8 cellular contexts compared by ENCODE assay signal in genomic region chr12:119669744-119670472, GRCh38. TPM values are rescaled to one million over a fixed set of nuclear protein-coding genes. Genes with fewer than 3 reads are reported as not detected.
DNase-seq lines count a peak whose midpoint lies in the region; ATAC-seq and TF ChIP-seq lines count a peak whose summit lies in the region.

No MANE protein-coding gene starts in this region.

- H3K27ac Mint-ChIP-seq in chondrocyte (ENCODE audit: unreplicated experiment), result no peak overlapping the region
- H3K27ac Mint-ChIP-seq in nephron progenitor cell, result peak overlapping the region; percentile 41

- DNase-seq in DMS 273 (lab: John Stamatoyannopoulos, UW; ENCODE audit: unreplicated experiment), result peak; percentile 52
- peak; percentile 78 for DNase-seq in NCI-H2196 (lab: John Stamatoyannopoulos, UW; ENCODE audit: unreplicated experiment)
- DNase-seq in chondrocyte (ENCODE audit: low spot score), result no peak
- no peak for DNase-seq in nephron progenitor cell
- DNase-seq in hypothalamus (lab: John Stamatoyannopoulos, UW), result no peak
- DNase-seq in NCI-H748 treated with DMSO at 0.1 percent for 48 hours (lab: John Stamatoyannopoulos, UW), result no peak
- DNase-seq in stimulated activated naive CD4-positive, alpha-beta T cell treated with Interleukin-2 at 50 U/mL for 16 hours (lab: John Stamatoyannopoulos, UW), result no peak

- H3K27me3 Mint-ChIP-seq in chondrocyte (ENCODE audit: low read depth) (no peaks in the 10 kb centered on the region), nephron progenitor cell (ENCODE audit: low read depth, poor library complexity) (no peaks in the 10 kb centered on the region)

- H3K4me1 Mint-ChIP-seq in chondrocyte (ENCODE audit: low read depth) (peaks cover 34% of the 10 kb centered on the region), nephron progenitor cell (peaks cover 32% of the 10 kb centered on the region)

- no peaks in the 10 kb centered on the region for H3K9me3 Mint-ChIP-seq in chondrocyte (ENCODE audit: low read depth)
- no peaks in the 10 kb centered on the region for H3K9me3 Mint-ChIP-seq in nephron progenitor cell

- ATAC-seq in HG03521 (IDR thresholded peaks at IDR 0.05; ENCODE audit: unreplicated experiment), result no peak

- H3K36me3 Mint-ChIP-seq in chondrocyte (ENCODE audit: low read depth) (peaks cover 13% of the 10 kb centered on the region), nephron progenitor cell (ENCODE audit: low read depth) (peaks cover 43% of the 10 kb centered on the region)

- H3K4me3 Mint-ChIP-seq in chondrocyte (ENCODE audit: unreplicated experiment) (peak overlapping the region; percentile 46), nephron progenitor cell (peak overlapping the region; percentile 71)

- TF ChIP-seq CTCF in chondrocyte (IDR thresholded peaks at IDR 0.05) (no peak), nephron progenitor cell (IDR thresholded peaks at IDR 0.05) (no peak)

RNA-seq across cellular contexts. Expression of gene PRKAB1, which starts 2.0 kb away (rescaled TPM):
- total RNA-seq in chondrocyte, result 19.7 to 23.9 TPM (median 20.8 TPM) in 3 replicates

Comparison
In these comparisons a context has a peak if more than half of its experiments do, and no peak if none do; other contexts are left out.
1. DNase-seq: peak in DMS 273 (single experiment) and NCI-H2196 (single experiment); none in chondrocyte (single experiment), nephron progenitor cell (single experiment), hypothalamus (0 of 51), NCI-H748 treated with DMSO at 0.1 percent for 48 hours (single experiment) and stimulated activated naive CD4-positive, alpha-beta T cell treated with Interleukin-2 at 50 U/mL for 16 hours (single experiment).